29 cellular contexts compared by ENCODE assay signal in genomic region chr1:118396824-118397530, GRCh38.
DNase-seq lines count a peak whose midpoint lies in the region; ATAC-seq, FAIRE-seq and TF ChIP-seq lines count a peak whose summit lies in the region.
"Had no signal": no experiment of that assay in that cellular context is flagged by ENCODE, and none has a peak within 500 bp of the region (broad histone marks: within the 10 kb centered on the region; RNA-seq: fewer than 3 reads in every experiment).

No MANE protein-coding gene starts in this region.

- no peaks in the 10 kb centered on the region for H3K79me2 ChIP-seq in K562 (ENCODE audit: control insufficient read depth, insufficient read depth, low read length)

- H3K27me3 ChIP-seq in K562 (ENCODE audit: control insufficient read depth in 2 of 2, insufficient read depth in 2 of 2, low read length in 2 of 2), result no peaks in the 10 kb centered on the region
- H3K27me3 ChIP-seq: neutrophil, suprapubic skin had no signal

- BruUV-seq in K562 (replicated peaks; lab: Mats Ljungman, UMichigan), result no TSS peak

- H3K27ac ChIP-seq in K562 (ENCODE audit: extremely low read depth, low read depth, low read length), result no peak overlapping the region
- H3K27ac ChIP-seq: dorsolateral prefrontal cortex, neutrophil, suprapubic skin had no signal

- H3K4me3 ChIP-seq in K562, result no peak overlapping the region
- H3K4me3 ChIP-seq: dorsolateral prefrontal cortex, suprapubic skin had no signal

- no peaks in the 10 kb centered on the region for H3K4me1 ChIP-seq in K562 (replicated peaks in 1 of 2; ENCODE audit: control insufficient read depth in 2 of 2, insufficient read depth in 2 of 2, low read length in 2 of 2)

- H3K4me1 Mint-ChIP-seq in stimulated activated memory B cell treated with anti-CD40 and anti-IgM and Interleukin-4, amounts not matched to agents 10 μg/mL and 1 μg/mL and 100 μg/mL, for 72 hours, result no peaks in the 10 kb centered on the region
- H3K4me1 Mint-ChIP-seq: activated CD4-positive, alpha-beta memory T cell treated with anti-CD3 and anti-CD28 coated beads, Interleukin-2, amount 10 ng/mL, durations not matched to agents 7 days and 5 days; CD4-positive, CD25-positive, alpha-beta regulatory T cell; naive B cell; T-helper 17 cell had no signal

- no peak for TF ChIP-seq RAD21 in K562 (CRISPR knock-in tag; conservative IDR thresholded peaks at IDR 0.05 in 1 of 2, IDR thresholded peaks at IDR 0.05 in 1 of 2)

- TF ChIP-seq EP300 in K562 (IDR thresholded peaks at IDR 0.05; ENCODE audit: low read length), result no peak

- H3K9me3 ChIP-seq in K562 (replicated peaks; ENCODE audit: control insufficient read depth, insufficient read depth, low read depth, low read length), result no peaks in the 10 kb centered on the region; the same call in 1 of the 2 replicates
- H3K9me3 ChIP-seq: neutrophil, suprapubic skin had no signal

- H3K4me2 ChIP-seq in K562 (ENCODE audit: insufficient read depth, low read length), result no peak overlapping the region

- no peaks in the 10 kb centered on the region for H3K9me3 Mint-ChIP-seq in stimulated activated memory B cell treated with anti-CD40 and anti-IgM and Interleukin-4, amounts not matched to agents 10 μg/mL and 1 μg/mL and 100 μg/mL, for 72 hours
- H3K9me3 Mint-ChIP-seq: activated CD4-positive, alpha-beta memory T cell treated with anti-CD3 and anti-CD28 coated beads, Interleukin-2, amount 10 ng/mL, durations not matched to agents 7 days and 5 days; brain had no signal

- intact Hi-C loops in Right ventricle myocardium inferior (cut with DNase I), result no loop called here
- intact Hi-C loops in cardiac septum (cut with DNase I), result no loop called here
- intact Hi-C loops in K562 (cut with micrococcal nuclease), result no loop called here

- no peak overlapping the region for H3K27ac Mint-ChIP-seq in stimulated activated memory B cell treated with anti-CD40 and anti-IgM and Interleukin-4, amounts not matched to agents 10 μg/mL and 1 μg/mL and 100 μg/mL, for 72 hours
- H3K27ac Mint-ChIP-seq: activated CD4-positive, alpha-beta memory T cell treated with anti-CD3 and anti-CD28 coated beads, Interleukin-2, amount 10 ng/mL, durations not matched to agents 7 days and 5 days; CD4-positive, CD25-positive, alpha-beta regulatory T cell; naive B cell; T-helper 17 cell had no signal

- no peak for TF ChIP-seq CTCF in K562 (IDR thresholded peaks at IDR 0.05 in 2 of 3, conservative IDR thresholded peaks at IDR 0.05 in 1 of 3; ENCODE audit: insufficient read depth in 2 of 3, low read depth in 1 of 3, low read length in 3 of 3)

- H3K36me3 ChIP-seq in K562 (ENCODE audit: control insufficient read depth, insufficient read depth, low read length), result no peaks in the 10 kb centered on the region
- H3K36me3 ChIP-seq: neutrophil, suprapubic skin had no signal

- in situ Hi-C loops in K562 (cut with MboI), result no loop called here

- no peaks in the 10 kb centered on the region for H3K9me1 ChIP-seq in K562 (ENCODE audit: control insufficient read depth, insufficient read depth, low read length)

- CTCF ChIA-PET in K562 (lab: Yijun Ruan, JAX; ENCODE audit: low intra/inter-chr PET ratio), result no interaction called here

- no peak overlapping the region for H3K4me3 Mint-ChIP-seq in stimulated activated memory B cell treated with anti-CD40 and anti-IgM and Interleukin-4, amounts not matched to agents 10 μg/mL and 1 μg/mL and 100 μg/mL, for 72 hours
- H3K4me3 Mint-ChIP-seq: activated CD4-positive, alpha-beta memory T cell treated with anti-CD3 and anti-CD28 coated beads, Interleukin-2, amount 10 ng/mL, durations not matched to agents 7 days and 5 days; brain; CD4-positive, CD25-positive, alpha-beta regulatory T cell; naive B cell; T-helper 17 cell had no signal

- peak; percentile 59 for ATAC-seq in Right ventricle myocardium inferior
- ATAC-seq in K562, result no peak
- peak; percentile 8 for ATAC-seq in stimulated activated memory B cell treated with anti-CD40 and anti-IgM and Interleukin-4, amounts not matched to agents 10 μg/mL and 1 μg/mL and 100 μg/mL, for 72 hours
- no peak for ATAC-seq in GM21576 (IDR thresholded peaks at IDR 0.05; ENCODE audit: unreplicated experiment)
- ATAC-seq: SK-N-SH treated with all-trans-retinoic acid at 6 μM for 48 hours, T-helper 17 cell had no signal

- no peaks in the 10 kb centered on the region for H3K36me3 Mint-ChIP-seq in stimulated activated memory B cell treated with anti-CD40 and anti-IgM and Interleukin-4, amounts not matched to agents 10 μg/mL and 1 μg/mL and 100 μg/mL, for 72 hours
- H3K36me3 Mint-ChIP-seq: brain; CD4-positive, CD25-positive, alpha-beta regulatory T cell; naive B cell had no signal

- WGBS in K562 (ENCODE audit: insufficient coverage, low coverage, missing lambda C conversion rate), result 0% methylated on average over 4 of the region's 4 CpGs

- POLR2A ChIA-PET in K562 (lab: Yijun Ruan, JAX), result no interaction called here

- no peak overlapping the region for H2AFZ ChIP-seq in K562 (ENCODE audit: low read depth, low read length)

- no peak overlapping the region for H3K9ac ChIP-seq in K562 (ENCODE audit: insufficient read depth in 1 of 2, low read depth in 2 of 2, low read length in 2 of 2)

- H3K27me3 Mint-ChIP-seq in stimulated activated memory B cell treated with anti-CD40 and anti-IgM and Interleukin-4, amounts not matched to agents 10 μg/mL and 1 μg/mL and 100 μg/mL, for 72 hours, result peaks cover 10% of the 10 kb centered on the region
- H3K27me3 Mint-ChIP-seq: activated CD4-positive, alpha-beta memory T cell treated with anti-CD3 and anti-CD28 coated beads, Interleukin-2, amount 10 ng/mL, durations not matched to agents 7 days and 5 days; CD4-positive, CD25-positive, alpha-beta regulatory T cell; naive B cell; T-helper 17 cell had no signal

- TF ChIP-seq POLR2A in K562 (conservative IDR thresholded peaks at IDR 0.05), result no peak

- no peak for FAIRE-seq in K562 (lab: Jason Lieb, UNC)
- no peak for FAIRE-seq in GM19239 (lab: Jason Lieb, UNC)
- FAIRE-seq: A204.1, H1 had no signal

- no peak for DNase-seq in Right ventricle myocardium inferior (ENCODE audit: missing footprints)
- no peak for DNase-seq in cardiac septum (ENCODE audit: low spot score)
- DNase-seq in K562 (ENCODE audit: extremely low read depth in 1 of 4, low spot score in 3 of 4), result no peak
- DNase-seq in medulla oblongata (ENCODE audit: extremely low spot score), result peak; percentile 17
- DNase-seq in GM19239 (ENCODE audit: insufficient read length, low spot score), result no peak
- no peak for DNase-seq in NCI-H345 treated with DMSO at 0.1 percent for 48 hours (lab: John Stamatoyannopoulos, UW; ENCODE audit: unreplicated experiment)
- DNase-seq: activated CD4-positive, alpha-beta memory T cell treated with anti-CD3 and anti-CD28 coated beads, Interleukin-2, amount 10 ng/mL, durations not matched to agents 7 days and 5 days; activated CD4-positive, CD25-positive, alpha-beta regulatory T cell treated with anti-CD3 and anti-CD28 coated beads, Interleukin-2, amount 50 U/mL, for 72 hours; activated CD8-positive, alpha-beta memory T cell treated with anti-CD3 and anti-CD28 coated beads, Interleukin-2, amount 50 U/mL, for 4 hours; activated naive CD4-positive, alpha-beta T cell treated with Interleukin-2 at 50 U/mL for 16 hours; Calu3; CD4-positive, CD25-positive, alpha-beta regulatory T cell; dorsolateral prefrontal cortex; IMR-90; midbrain; naive B cell; NCI-H146; NCI-H2107; OCI-M1; stimulated activated naive CD4-positive, alpha-beta T cell treated with Interleukin-2 at 50 U/mL for 16 hours; T-helper 17 cell had no signal

- H4K20me1 ChIP-seq in K562 (replicated peaks; ENCODE audit: control insufficient read depth, insufficient read depth, low read length), result no peaks in the 10 kb centered on the region

TF ChIP-seq in K562, 482 proteins besides CTCF, POLR2A, EP300 and RAD21 (continues in another document):
- TF ChIP-seq PBX2 (CRISPR knock-in tag; IDR thresholded peaks at IDR 0.05; ENCODE audit: low read depth) (no peak), PBX2 (tag; conservative IDR thresholded peaks at IDR 0.05; ENCODE audit: low read depth) (peak; percentile 85)

Comparison
In these comparisons a context has a peak if more than half of its experiments do, and no peak if none do; other contexts are left out.
1. ATAC-seq: peak in Right ventricle myocardium inferior (single experiment) and stimulated activated memory B cell treated with anti-CD40 and anti-IgM and Interleukin-4, amounts not matched to agents 10 μg/mL and 1 μg/mL and 100 μg/mL, for 72 hours (single experiment); none in K562 (single experiment) and GM21576 (single experiment).